In the genomic region with DNA sequence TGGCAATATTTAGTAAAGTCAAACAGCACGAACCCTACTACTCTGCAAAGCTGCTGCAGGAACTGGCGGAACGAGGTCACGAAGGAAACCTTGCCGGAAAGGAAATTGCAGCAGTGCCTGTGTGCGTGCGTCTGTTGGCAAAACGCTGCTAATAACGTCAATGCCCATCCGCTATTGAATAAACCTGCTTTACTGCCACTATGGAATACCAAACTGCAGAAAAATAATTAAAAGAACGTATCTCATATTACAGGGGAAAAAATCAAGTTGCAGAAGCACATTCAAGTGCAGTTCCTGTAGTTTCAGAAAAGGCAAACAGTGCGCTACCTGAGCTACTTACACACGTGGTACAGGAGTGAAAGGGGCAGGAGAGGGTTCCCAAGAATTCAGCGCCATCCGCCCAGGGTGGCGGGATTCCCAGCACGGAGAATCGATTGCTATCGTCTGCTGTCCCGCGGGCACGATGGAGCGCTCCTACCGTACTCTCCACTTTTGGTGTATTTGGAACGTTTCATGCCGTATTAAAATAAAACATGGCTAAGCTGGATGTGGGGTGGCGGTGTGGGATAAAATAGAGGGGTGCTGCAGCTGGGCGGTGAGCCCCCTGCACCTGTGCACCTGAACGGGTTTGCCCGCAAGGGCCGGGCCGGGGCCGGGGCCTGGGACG, we compare ENCODE assay signal across 8 cellular contexts. TPM values are rescaled to one million over a fixed set of nuclear protein-coding genes. Genes with fewer than 3 reads are reported as not detected.
DNase-seq lines count a peak whose midpoint lies in the region; ATAC-seq and TF ChIP-seq lines count a peak whose summit lies in the region.

No MANE protein-coding gene starts in this region.

- peak overlapping the region; percentile 95 for H3K4me3 Mint-ChIP-seq in activated naive CD4-positive, alpha-beta T cell treated with anti-CD3 and anti-CD28 coated beads, Interleukin-2, amount 10 ng/mL, durations not matched to agents 7 days and 5 days

- H3K9me3 ChIP-seq in Panc1 (ENCODE audit: control insufficient read depth, insufficient read depth, low read depth, low read length) (no peaks in the 10 kb centered on the region), osteoblast (ENCODE audit: low read depth, low read length) (no peaks in the 10 kb centered on the region)

- DNase-seq in AML-193 (lab: John Stamatoyannopoulos, UW), result peak; percentile 82 to 87
- DNase-seq in Panc1 (ENCODE audit: low read depth, low spot score), result no peak
- DNase-seq in activated naive CD4-positive, alpha-beta T cell treated with anti-CD3 and anti-CD28 coated beads, Interleukin-2, amount 10 ng/mL, durations not matched to agents 7 days and 5 days, result peak; percentile 75
- DNase-seq in globus pallidus (ENCODE audit: low spot score), result peak; percentile 67
- no peak for DNase-seq in osteoblast (ENCODE audit: insufficient read length, low spot score, missing footprints)
- DNase-seq in EL, result no peak

- H3K36me3 ChIP-seq in Panc1 (ENCODE audit: control insufficient read depth, insufficient read depth, low read length), result peaks cover 5% of the 10 kb centered on the region
- H3K36me3 ChIP-seq in osteoblast (ENCODE audit: insufficient read depth, low read length), result peaks cover 27% of the 10 kb centered on the region

- peaks cover 49% of the 10 kb centered on the region for H3K36me3 Mint-ChIP-seq in activated naive CD4-positive, alpha-beta T cell treated with anti-CD3 and anti-CD28 coated beads, Interleukin-2, amount 10 ng/mL, durations not matched to agents 7 days and 5 days

- peaks cover 64% of the 10 kb centered on the region for H3K4me1 Mint-ChIP-seq in activated naive CD4-positive, alpha-beta T cell treated with anti-CD3 and anti-CD28 coated beads, Interleukin-2, amount 10 ng/mL, durations not matched to agents 7 days and 5 days

- POLR2A ChIA-PET in Panc1 (lab: Charles Lee), result interaction anchor here (0.6 to 0.7 kb wide), 9 partner anchors 17 to 1609 kb away, joined by 3 to 11 read pairs (median 6); no protein-coding TSS in a partner anchor

- intact Hi-C loops in Panc1 (cut with micrococcal nuclease; ENCODE audit: unreplicated experiment), result no loop called here

- H3K27ac ChIP-seq in Panc1 (ENCODE audit: low read length) (peak overlapping the region; percentile 73), osteoblast (ENCODE audit: low read depth, low read length) (peak overlapping the region; percentile 57)

- no TSS peak for BruUV-seq in Panc1 (replicated peaks; lab: Mats Ljungman, UMichigan)

- H3K4me1 ChIP-seq in Panc1 (ENCODE audit: control insufficient read depth, insufficient read depth, low read length), result peaks cover 22% of the 10 kb centered on the region
- H3K4me1 ChIP-seq in osteoblast (ENCODE audit: insufficient read depth, low read length), result peaks cover 23% of the 10 kb centered on the region

- H3K27me3 ChIP-seq in Panc1 (ENCODE audit: control insufficient read depth, insufficient read depth, low read length) (no peaks in the 10 kb centered on the region), osteoblast (ENCODE audit: insufficient read depth, low read length) (no peaks in the 10 kb centered on the region)

- H3K4me3 ChIP-seq in Panc1 (ENCODE audit: low read depth in 2 of 2, low read length in 2 of 2) (peak overlapping the region; percentile 77 to 88), osteoblast (ENCODE audit: insufficient read depth, low read length) (peak overlapping the region; percentile 99)

- peaks cover 9% of the 10 kb centered on the region for H4K20me1 ChIP-seq in osteoblast (ENCODE audit: insufficient read depth, low read length)

- peaks cover 35% of the 10 kb centered on the region for H3K79me2 ChIP-seq in osteoblast (ENCODE audit: insufficient read depth, low read length)

- in situ Hi-C loops in Panc1 (cut with HindIII; ENCODE audit: low pct_unique_long_range_greater_than_20kb, low sequenced_read_pairs), result no loop called here

- ATAC-seq in HG02759 (IDR thresholded peaks at IDR 0.05; ENCODE audit: unreplicated experiment) (peak; percentile 1), Panc1 (peak; percentile 6), GM18868 (IDR thresholded peaks at IDR 0.05; ENCODE audit: unreplicated experiment) (no peak)

- peak overlapping the region; percentile 100 for H3K4me2 ChIP-seq in osteoblast (ENCODE audit: insufficient read depth, low read length)

- TF ChIP-seq CTCF in Panc1 (IDR thresholded peaks at IDR 0.05) (no peak), osteoblast (IDR thresholded peaks at IDR 0.05; ENCODE audit: extremely low read depth, low read depth, low read length) (no peak)

- peak overlapping the region; percentile 98 for H2AFZ ChIP-seq in osteoblast (ENCODE audit: low read length)

- H3K27ac Mint-ChIP-seq in activated naive CD4-positive, alpha-beta T cell treated with anti-CD3 and anti-CD28 coated beads, Interleukin-2, amount 10 ng/mL, durations not matched to agents 7 days and 5 days, result peak overlapping the region; percentile 94

- no peaks in the 10 kb centered on the region for H3K9me3 Mint-ChIP-seq in activated naive CD4-positive, alpha-beta T cell treated with anti-CD3 and anti-CD28 coated beads, Interleukin-2, amount 10 ng/mL, durations not matched to agents 7 days and 5 days

- H3K27me3 Mint-ChIP-seq in activated naive CD4-positive, alpha-beta T cell treated with anti-CD3 and anti-CD28 coated beads, Interleukin-2, amount 10 ng/mL, durations not matched to agents 7 days and 5 days, result no peaks in the 10 kb centered on the region

- CTCF ChIA-PET in Panc1 (lab: Charles Lee), result interaction anchor here (0.7 to 1.0 kb wide), 2 partner anchors 127 to 181 kb away, joined by 4 to 5 read pairs; no protein-coding TSS in a partner anchor
- CTCF ChIA-PET in activated naive CD4-positive, alpha-beta T cell treated with anti-CD3 and anti-CD28 coated beads, Interleukin-2, amount 10 ng/mL, durations not matched to agents 7 days and 5 days (lab: Charles Lee), result interaction anchor here (0.6 to 0.9 kb wide), 2 partner anchors 475 to 862 kb away, joined by 3 to 4 read pairs; no protein-coding TSS in a partner anchor

RNA-seq across cellular contexts. Expression of gene NADSYN1, which starts 0.5 kb away (rescaled TPM):
- total RNA-seq in Panc1 (2021; ENCODE audit: unreplicated experiment) (76.1 TPM), osteoblast (69.5 and 81.1 TPM in 2 replicates)
- 69.6 TPM for polyA plus RNA-seq in Panc1 (2012; ENCODE audit: insufficient read length)

RNA-seq across cellular contexts. Expression of gene DHCR7, which starts 4.3 kb away (rescaled TPM):
- total RNA-seq in Panc1 (2021; ENCODE audit: unreplicated experiment), result 356 TPM
- 397 TPM for polyA plus RNA-seq in Panc1 (2012; ENCODE audit: insufficient read length)
- 58.3 and 60.4 TPM in 2 replicates for total RNA-seq in osteoblast

Comparison
In these comparisons a context has a peak if more than half of its experiments do, and no peak if none do; other contexts are left out.
1. DNase-seq: peak in AML-193 (2 of 2), activated naive CD4-positive, alpha-beta T cell treated with anti-CD3 and anti-CD28 coated beads, Interleukin-2, amount 10 ng/mL, durations not matched to agents 7 days and 5 days (single experiment) and globus pallidus (single experiment); none in Panc1 (single experiment), osteoblast (single experiment) and EL (single experiment).